In the genomic region with DNA sequence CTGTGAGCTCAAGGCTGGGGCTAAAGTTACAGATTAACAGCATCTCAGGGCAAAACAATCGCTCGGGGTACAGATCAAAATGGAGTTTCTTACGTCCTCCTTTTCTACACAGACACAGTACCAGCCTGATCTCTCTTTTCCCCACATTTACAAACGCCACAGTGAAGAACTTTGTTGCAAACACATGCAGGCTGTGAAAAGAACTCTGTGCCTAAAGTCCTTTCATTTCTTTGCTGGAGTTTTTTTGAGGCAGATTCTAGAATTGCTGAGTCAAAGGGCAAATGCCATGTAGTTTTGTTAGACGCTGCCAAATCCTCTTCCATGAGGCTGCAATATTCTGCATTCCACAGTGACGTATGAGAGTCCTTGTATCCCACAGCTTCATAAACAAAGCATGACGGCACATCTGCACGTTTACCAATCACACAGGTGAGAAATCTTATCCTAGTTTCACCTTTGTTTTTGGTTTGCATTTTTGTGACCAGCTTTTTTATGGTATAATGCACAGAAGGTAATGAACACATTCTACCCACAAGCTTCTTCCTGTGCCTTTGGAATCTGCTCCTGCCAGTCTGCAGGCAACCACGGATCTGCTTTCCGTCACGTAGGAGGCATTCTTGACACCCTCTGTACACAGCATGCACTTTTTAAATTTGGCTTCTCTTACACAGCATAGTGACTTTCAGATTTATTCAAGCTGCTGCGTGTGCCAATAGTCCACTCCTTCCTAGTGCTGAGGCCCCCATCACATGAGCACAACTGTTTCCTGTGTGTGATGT, we compare ENCODE assay signal across 1 cellular context.
TF ChIP-seq lines count a peak whose summit lies in the region.

No MANE protein-coding gene starts in this region.

TF ChIP-seq in HepG2, 621 proteins besides CTCF, POLR2A, EP300 and RAD21 (continued from another document and continues in another):
- TF ChIP-seq KMT2B (CRISPR knock-in tag; IDR thresholded peaks at IDR 0.05): no peak
- TF ChIP-seq, protein P1, sequence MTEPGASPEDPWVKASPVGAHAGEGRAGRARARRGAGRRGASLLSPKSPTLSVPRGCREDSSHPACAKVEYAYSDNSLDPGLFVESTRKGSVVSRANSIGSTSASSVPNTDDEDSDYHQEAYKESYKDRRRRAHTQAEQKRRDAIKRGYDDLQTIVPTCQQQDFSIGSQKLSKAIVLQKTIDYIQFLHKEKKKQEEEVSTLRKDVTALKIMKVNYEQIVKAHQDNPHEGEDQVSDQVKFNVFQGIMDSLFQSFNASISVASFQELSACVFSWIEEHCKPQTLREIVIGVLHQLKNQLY (CRISPR knock-in tag; IDR thresholded peaks at IDR 0.05): peak; percentile 70; the same call in 1 of the 2 replicates
- TF ChIP-seq RBM22 (optimal IDR thresholded peaks at IDR 0.05; ENCODE audit: low read length): no peak
- peak in 1 of 2 experiments; percentile 61; a peak in 2 of 4 replicates for TF ChIP-seq NR2F1 (CRISPR knock-in tag; IDR thresholded peaks at IDR 0.05)
- 0 out of 2 replicates have a peak, but pooled peaks have one; percentile 25 for TF ChIP-seq SMAD3 (CRISPR knock-in tag; IDR thresholded peaks at IDR 0.05)
- TF ChIP-seq ZNF230 (CRISPR knock-in tag; IDR thresholded peaks at IDR 0.05): peak; percentile 71; the same call in 1 of the 2 replicates
- peak; percentile 97 for TF ChIP-seq MAFG (CRISPR knock-in tag; IDR thresholded peaks at IDR 0.05)
- no peak for TF ChIP-seq SRSF9 (IDR thresholded peaks at IDR 0.05; ENCODE audit: borderline replicate concordance, insufficient read depth, low read depth, low read length, poor library complexity, severe bottlenecking)
- peak; percentile 41 for TF ChIP-seq FOXA3 (CRISPR knock-in tag; IDR thresholded peaks at IDR 0.05)
- TF ChIP-seq SMARCE1 (IDR thresholded peaks at IDR 0.05; ENCODE audit: borderline replicate concordance): no peak
- TF ChIP-seq KMT2A (CRISPR knock-in tag; IDR thresholded peaks at IDR 0.05): no peak
- TF ChIP-seq, protein P2, sequence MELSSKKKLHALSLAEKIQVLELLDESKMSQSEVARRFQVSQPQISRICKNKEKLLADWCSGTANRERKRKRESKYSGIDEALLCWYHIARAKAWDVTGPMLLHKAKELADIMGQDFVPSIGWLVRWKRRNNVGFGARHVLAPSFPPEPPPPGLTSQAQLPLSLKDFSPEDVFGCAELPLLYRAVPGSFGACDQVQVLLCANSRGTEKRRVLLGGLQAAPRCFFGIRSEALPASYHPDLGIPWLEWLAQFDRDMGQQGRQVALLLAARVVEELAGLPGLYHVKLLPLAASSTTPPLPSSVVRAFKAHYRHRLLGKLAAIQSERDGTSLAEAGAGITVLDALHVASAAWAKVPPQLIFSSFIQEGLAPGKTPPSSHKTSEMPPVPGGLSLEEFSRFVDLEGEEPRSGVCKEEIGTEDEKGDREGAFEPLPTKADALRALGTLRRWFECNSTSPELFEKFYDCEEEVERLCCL (CRISPR knock-in tag; IDR thresholded peaks at IDR 0.05; ENCODE audit: borderline replicate concordance): no peak
- TF ChIP-seq, protein P3, sequence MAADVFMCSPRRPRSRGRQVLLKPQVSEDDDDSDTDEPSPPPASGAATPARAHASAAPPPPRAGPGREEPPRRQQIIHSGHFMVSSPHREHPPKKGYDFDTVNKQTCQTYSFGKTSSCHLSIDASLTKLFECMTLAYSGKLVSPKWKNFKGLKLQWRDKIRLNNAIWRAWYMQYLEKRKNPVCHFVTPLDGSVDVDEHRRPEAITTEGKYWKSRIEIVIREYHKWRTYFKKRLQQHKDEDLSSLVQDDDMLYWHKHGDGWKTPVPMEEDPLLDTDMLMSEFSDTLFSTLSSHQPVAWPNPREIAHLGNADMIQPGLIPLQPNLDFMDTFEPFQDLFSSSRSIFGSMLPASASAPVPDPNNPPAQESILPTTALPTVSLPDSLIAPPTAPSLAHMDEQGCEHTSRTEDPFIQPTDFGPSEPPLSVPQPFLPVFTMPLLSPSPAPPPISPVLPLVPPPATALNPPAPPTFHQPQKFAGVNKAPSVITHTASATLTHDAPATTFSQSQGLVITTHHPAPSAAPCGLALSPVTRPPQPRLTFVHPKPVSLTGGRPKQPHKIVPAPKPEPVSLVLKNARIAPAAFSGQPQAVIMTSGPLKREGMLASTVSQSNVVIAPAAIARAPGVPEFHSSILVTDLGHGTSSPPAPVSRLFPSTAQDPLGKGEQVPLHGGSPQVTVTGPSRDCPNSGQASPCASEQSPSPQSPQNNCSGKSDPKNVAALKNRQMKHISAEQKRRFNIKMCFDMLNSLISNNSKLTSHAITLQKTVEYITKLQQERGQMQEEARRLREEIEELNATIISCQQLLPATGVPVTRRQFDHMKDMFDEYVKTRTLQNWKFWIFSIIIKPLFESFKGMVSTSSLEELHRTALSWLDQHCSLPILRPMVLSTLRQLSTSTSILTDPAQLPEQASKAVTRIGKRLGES (CRISPR knock-in tag; IDR thresholded peaks at IDR 0.05; ENCODE audit: borderline replicate concordance): no peak
- no peak for TF ChIP-seq ZFP41 (CRISPR knock-in tag; IDR thresholded peaks at IDR 0.05; ENCODE audit: borderline replicate concordance)
- no peak; the same call in 1 of the 2 replicates for TF ChIP-seq NR2C2 (CRISPR knock-in tag; IDR thresholded peaks at IDR 0.05; ENCODE audit: borderline replicate concordance)
- TF ChIP-seq, protein P4, sequence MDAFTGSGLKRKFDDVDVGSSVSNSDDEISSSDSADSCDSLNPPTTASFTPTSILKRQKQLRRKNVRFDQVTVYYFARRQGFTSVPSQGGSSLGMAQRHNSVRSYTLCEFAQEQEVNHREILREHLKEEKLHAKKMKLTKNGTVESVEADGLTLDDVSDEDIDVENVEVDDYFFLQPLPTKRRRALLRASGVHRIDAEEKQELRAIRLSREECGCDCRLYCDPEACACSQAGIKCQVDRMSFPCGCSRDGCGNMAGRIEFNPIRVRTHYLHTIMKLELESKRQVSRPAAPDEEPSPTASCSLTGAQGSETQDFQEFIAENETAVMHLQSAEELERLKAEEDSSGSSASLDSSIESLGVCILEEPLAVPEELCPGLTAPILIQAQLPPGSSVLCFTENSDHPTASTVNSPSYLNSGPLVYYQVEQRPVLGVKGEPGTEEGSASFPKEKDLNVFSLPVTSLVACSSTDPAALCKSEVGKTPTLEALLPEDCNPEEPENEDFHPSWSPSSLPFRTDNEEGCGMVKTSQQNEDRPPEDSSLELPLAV (CRISPR knock-in tag; conservative IDR thresholded peaks at IDR 0.05; ENCODE audit: low read depth): no peak
- TF ChIP-seq, protein P5, sequence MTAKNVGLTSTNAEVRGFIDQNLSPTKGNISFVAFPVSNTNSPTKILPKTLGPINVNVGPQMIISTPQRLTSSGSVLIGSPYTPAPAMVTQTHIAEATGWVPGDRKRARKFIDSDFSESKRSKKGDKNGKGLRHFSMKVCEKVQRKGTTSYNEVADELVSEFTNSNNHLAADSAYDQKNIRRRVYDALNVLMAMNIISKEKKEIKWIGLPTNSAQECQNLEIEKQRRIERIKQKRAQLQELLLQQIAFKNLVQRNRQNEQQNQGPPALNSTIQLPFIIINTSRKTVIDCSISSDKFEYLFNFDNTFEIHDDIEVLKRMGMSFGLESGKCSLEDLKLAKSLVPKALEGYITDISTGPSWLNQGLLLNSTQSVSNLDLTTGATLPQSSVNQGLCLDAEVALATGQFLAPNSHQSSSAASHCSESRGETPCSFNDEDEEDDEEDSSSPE (CRISPR knock-in tag; IDR thresholded peaks at IDR 0.05): peak; percentile 41; the same call in 1 of the 2 replicates
- TF ChIP-seq, protein P6, sequence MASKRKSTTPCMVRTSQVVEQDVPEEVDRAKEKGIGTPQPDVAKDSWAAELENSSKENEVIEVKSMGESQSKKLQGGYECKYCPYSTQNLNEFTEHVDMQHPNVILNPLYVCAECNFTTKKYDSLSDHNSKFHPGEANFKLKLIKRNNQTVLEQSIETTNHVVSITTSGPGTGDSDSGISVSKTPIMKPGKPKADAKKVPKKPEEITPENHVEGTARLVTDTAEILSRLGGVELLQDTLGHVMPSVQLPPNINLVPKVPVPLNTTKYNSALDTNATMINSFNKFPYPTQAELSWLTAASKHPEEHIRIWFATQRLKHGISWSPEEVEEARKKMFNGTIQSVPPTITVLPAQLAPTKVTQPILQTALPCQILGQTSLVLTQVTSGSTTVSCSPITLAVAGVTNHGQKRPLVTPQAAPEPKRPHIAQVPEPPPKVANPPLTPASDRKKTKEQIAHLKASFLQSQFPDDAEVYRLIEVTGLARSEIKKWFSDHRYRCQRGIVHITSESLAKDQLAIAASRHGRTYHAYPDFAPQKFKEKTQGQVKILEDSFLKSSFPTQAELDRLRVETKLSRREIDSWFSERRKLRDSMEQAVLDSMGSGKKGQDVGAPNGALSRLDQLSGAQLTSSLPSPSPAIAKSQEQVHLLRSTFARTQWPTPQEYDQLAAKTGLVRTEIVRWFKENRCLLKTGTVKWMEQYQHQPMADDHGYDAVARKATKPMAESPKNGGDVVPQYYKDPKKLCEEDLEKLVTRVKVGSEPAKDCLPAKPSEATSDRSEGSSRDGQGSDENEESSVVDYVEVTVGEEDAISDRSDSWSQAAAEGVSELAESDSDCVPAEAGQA (IDR thresholded peaks at IDR 0.05; ENCODE audit: low read depth): peak; percentile 44; the same call in 1 of the 2 replicates
- TF ChIP-seq, protein P6 (CRISPR knock-in tag; IDR thresholded peaks at IDR 0.05; ENCODE audit: borderline replicate concordance): no peak
- no peak for TF ChIP-seq ZNF256 (CRISPR knock-in tag; conservative IDR thresholded peaks at IDR 0.05)
- TF ChIP-seq ZNF124 (CRISPR knock-in tag; IDR thresholded peaks at IDR 0.05): 0 out of 2 replicates have a peak, but pooled peaks have one; percentile 14
- peak; percentile 56; the same call in 1 of the 2 replicates for TF ChIP-seq ZNF878 (CRISPR knock-in tag; IDR thresholded peaks at IDR 0.05)
- TF ChIP-seq, protein P7, sequence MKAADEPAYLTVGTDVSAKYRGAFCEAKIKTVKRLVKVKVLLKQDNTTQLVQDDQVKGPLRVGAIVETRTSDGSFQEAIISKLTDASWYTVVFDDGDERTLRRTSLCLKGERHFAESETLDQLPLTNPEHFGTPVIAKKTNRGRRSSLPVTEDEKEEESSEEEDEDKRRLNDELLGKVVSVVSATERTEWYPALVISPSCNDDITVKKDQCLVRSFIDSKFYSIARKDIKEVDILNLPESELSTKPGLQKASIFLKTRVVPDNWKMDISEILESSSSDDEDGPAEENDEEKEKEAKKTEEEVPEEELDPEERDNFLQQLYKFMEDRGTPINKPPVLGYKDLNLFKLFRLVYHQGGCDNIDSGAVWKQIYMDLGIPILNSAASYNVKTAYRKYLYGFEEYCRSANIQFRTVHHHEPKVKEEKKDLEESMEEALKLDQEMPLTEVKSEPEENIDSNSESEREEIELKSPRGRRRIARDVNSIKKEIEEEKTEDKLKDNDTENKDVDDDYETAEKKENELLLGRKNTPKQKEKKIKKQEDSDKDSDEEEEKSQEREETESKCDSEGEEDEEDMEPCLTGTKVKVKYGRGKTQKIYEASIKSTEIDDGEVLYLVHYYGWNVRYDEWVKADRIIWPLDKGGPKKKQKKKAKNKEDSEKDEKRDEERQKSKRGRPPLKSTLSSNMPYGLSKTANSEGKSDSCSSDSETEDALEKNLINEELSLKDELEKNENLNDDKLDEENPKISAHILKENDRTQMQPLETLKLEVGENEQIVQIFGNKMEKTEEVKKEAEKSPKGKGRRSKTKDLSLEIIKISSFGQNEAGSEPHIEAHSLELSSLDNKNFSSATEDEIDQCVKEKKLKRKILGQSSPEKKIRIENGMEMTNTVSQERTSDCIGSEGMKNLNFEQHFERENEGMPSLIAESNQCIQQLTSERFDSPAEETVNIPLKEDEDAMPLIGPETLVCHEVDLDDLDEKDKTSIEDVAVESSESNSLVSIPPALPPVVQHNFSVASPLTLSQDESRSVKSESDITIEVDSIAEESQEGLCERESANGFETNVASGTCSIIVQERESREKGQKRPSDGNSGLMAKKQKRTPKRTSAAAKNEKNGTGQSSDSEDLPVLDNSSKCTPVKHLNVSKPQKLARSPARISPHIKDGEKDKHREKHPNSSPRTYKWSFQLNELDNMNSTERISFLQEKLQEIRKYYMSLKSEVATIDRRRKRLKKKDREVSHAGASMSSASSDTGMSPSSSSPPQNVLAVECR (CRISPR knock-in tag; IDR thresholded peaks at IDR 0.05; ENCODE audit: borderline replicate concordance): no peak; the same call in 1 of the 2 replicates
- TF ChIP-seq ZNF563 (CRISPR knock-in tag; IDR thresholded peaks at IDR 0.05): no peak
- TF ChIP-seq, protein P8, sequence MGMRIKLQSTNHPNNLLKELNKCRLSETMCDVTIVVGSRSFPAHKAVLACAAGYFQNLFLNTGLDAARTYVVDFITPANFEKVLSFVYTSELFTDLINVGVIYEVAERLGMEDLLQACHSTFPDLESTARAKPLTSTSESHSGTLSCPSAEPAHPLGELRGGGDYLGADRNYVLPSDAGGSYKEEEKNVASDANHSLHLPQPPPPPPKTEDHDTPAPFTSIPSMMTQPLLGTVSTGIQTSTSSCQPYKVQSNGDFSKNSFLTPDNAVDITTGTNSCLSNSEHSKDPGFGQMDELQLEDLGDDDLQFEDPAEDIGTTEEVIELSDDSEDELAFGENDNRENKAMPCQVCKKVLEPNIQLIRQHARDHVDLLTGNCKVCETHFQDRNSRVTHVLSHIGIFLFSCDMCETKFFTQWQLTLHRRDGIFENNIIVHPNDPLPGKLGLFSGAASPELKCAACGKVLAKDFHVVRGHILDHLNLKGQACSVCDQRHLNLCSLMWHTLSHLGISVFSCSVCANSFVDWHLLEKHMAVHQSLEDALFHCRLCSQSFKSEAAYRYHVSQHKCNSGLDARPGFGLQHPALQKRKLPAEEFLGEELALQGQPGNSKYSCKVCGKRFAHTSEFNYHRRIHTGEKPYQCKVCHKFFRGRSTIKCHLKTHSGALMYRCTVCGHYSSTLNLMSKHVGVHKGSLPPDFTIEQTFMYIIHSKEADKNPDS (CRISPR knock-in tag; IDR thresholded peaks at IDR 0.05): 0 out of 2 replicates have a peak, but pooled peaks have one; percentile 56
- TF ChIP-seq TEAD3 (CRISPR knock-in tag; optimal IDR thresholded peaks at IDR 0.05; ENCODE audit: borderline replicate concordance): peak; percentile 97
- TF ChIP-seq PAWR (CRISPR knock-in tag; IDR thresholded peaks at IDR 0.05; ENCODE audit: borderline replicate concordance): no peak
- no peak for TF ChIP-seq ZNF652 (CRISPR knock-in tag; IDR thresholded peaks at IDR 0.05; ENCODE audit: borderline replicate concordance, low read depth)
- no peak for TF ChIP-seq ISX (CRISPR knock-in tag; conservative IDR thresholded peaks at IDR 0.05)
